ENCODE assay signal across 1 cellular context in the genomic region with DNA sequence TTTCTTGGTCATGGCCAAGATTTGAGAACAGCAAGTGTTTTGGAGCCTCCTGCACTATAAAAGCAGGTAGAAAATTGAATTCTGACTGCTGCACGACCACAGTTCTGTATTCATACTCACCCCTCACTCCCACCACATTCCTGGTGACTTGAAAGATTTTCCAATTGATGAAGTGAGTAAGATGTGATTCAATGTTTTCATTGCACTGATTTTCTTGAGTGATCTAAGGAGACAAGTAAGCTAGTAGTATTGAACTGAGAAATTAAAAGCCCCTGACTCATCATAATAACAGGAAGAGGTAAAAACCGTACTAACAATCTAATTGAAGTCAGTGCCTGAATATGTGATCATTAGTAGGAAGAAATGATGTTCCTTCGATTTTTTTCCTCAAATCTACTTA.
TF ChIP-seq lines count a peak whose summit lies in the region.

No MANE protein-coding gene starts in this region.

TF ChIP-seq in HepG2, 621 proteins besides CTCF, POLR2A, EP300 and RAD21:
- TF ChIP-seq MAFK (conservative IDR thresholded peaks at IDR 0.05 in 1 of 2, IDR thresholded peaks at IDR 0.05 in 1 of 2; ENCODE audit: low read length in 2 of 2) (peak; percentile 44 to 66; a peak in 3 of 4 replicates), NFYB (CRISPR knock-in tag; IDR thresholded peaks at IDR 0.05) (no peak), MAFF (IDR thresholded peaks at IDR 0.05; ENCODE audit: low read depth, low read length) (peak; percentile 38; the same call in 1 of the 2 replicates)
TF ChIP-seq in HepG2: peak in this region for 2.
